ENCODE assay signal across 15 cellular contexts in genomic region chr6:41692735-41693134, GRCh38. TPM values are rescaled to one million over a fixed set of nuclear protein-coding genes. Genes with fewer than 3 reads are reported as not detected.
"Had no signal": no experiment of that assay in that cellular context is flagged by ENCODE, and none has a peak within 500 bp of the region (broad histone marks: within the 10 kb centered on the region; RNA-seq: fewer than 3 reads in every experiment).

No MANE protein-coding gene starts in this region.

- H3K4me1 Mint-ChIP-seq: activated naive CD8-positive, alpha-beta T cell treated with anti-CD3 and anti-CD28 coated beads for 36 hours; neural crest cell had no signal

- ATAC-seq: activated CD8-positive, alpha-beta memory T cell treated with anti-CD3 and anti-CD28 coated beads, Interleukin-2, amount 10 ng/mL, durations not matched to agents 7 days and 5 days had no signal

- H3K9me3 ChIP-seq: esophagus squamous epithelium, left lung, transverse colon had no signal

- DNase-seq: activated CD8-positive, alpha-beta memory T cell treated with anti-CD3 and anti-CD28 coated beads, Interleukin-2, amount 10 ng/mL, durations not matched to agents 7 days and 5 days; activated gamma-delta T cell treated with Interleukin-2 at 50 U/mL for 16 hours; activated naive CD8-positive, alpha-beta T cell treated with anti-CD3 and anti-CD28 coated beads for 36 hours; activated T-cell treated with anti-CD3 and anti-CD28 coated beads, Interleukin-2, amount 50 U/mL, for 24 hours; esophagus squamous epithelium; foreskin fibroblast; retina; stimulated activated CD4-positive, alpha-beta T cell treated with anti-CD3 and anti-CD28 coated beads, Interleukin-15, amount 100 ng/mL, for 24 hours; stimulated activated CD4-positive, alpha-beta T cell treated with anti-CD3 and anti-CD28 coated beads, Interleukin-4, amount 100 ng/mL, for 24 hours; transverse colon had no signal

- H3K9ac ChIP-seq: parathyroid adenoma had no signal

- H3K36me3 Mint-ChIP-seq: activated CD8-positive, alpha-beta memory T cell treated with anti-CD3 and anti-CD28 coated beads, Interleukin-2, amount 10 ng/mL, durations not matched to agents 7 days and 5 days; activated naive CD8-positive, alpha-beta T cell treated with anti-CD3 and anti-CD28 coated beads for 36 hours had no signal

- H3K4me3 ChIP-seq: esophagus squamous epithelium, left lung, SK-N-MC, transverse colon had no signal

- H3K27ac ChIP-seq: left lung, parathyroid adenoma, SK-N-MC, transverse colon had no signal

- H3K27me3 ChIP-seq: esophagus squamous epithelium, left lung, transverse colon had no signal

- H3K4me1 ChIP-seq: parathyroid adenoma had no signal

- H3K4me3 Mint-ChIP-seq: activated CD8-positive, alpha-beta memory T cell treated with anti-CD3 and anti-CD28 coated beads, Interleukin-2, amount 10 ng/mL, durations not matched to agents 7 days and 5 days; activated naive CD8-positive, alpha-beta T cell treated with anti-CD3 and anti-CD28 coated beads for 36 hours; activated T-cell treated with anti-CD3 and anti-CD28 coated beads, Interleukin-2, amount 50 U/mL, for 24 hours; neural crest cell had no signal

- H3K27ac Mint-ChIP-seq: activated CD8-positive, alpha-beta memory T cell treated with anti-CD3 and anti-CD28 coated beads, Interleukin-2, amount 10 ng/mL, durations not matched to agents 7 days and 5 days; activated naive CD8-positive, alpha-beta T cell treated with anti-CD3 and anti-CD28 coated beads for 36 hours; activated T-cell treated with anti-CD3 and anti-CD28 coated beads, Interleukin-2, amount 50 U/mL, for 24 hours had no signal

- H2AFZ ChIP-seq: parathyroid adenoma had no signal

- H3K9me3 Mint-ChIP-seq: activated naive CD8-positive, alpha-beta T cell treated with anti-CD3 and anti-CD28 coated beads for 36 hours; activated T-cell treated with anti-CD3 and anti-CD28 coated beads, Interleukin-2, amount 50 U/mL, for 24 hours; neural crest cell had no signal

RNA-seq across cellular contexts. Expression of gene PGC, which starts 54.5 kb away (rescaled TPM):
- total RNA-seq: activated CD8-positive, alpha-beta memory T cell treated with anti-CD3 and anti-CD28 coated beads, Interleukin-2, amount 10 ng/mL, durations not matched to agents 7 days and 5 days; activated naive CD8-positive, alpha-beta T cell treated with anti-CD3 and anti-CD28 coated beads for 36 hours; neural crest cell; T-helper 1 cell treated with Interleukin-12 subunit alpha and Interleukin-12 subunit beta and Interleukin-4 antibody, amounts not matched to agents 30 ng/mL and 1 ng/mL, for 36 hours had no signal

RNA-seq across cellular contexts. Expression of gene MDFI, which starts 54.5 kb away (rescaled TPM):
- total RNA-seq: activated CD8-positive, alpha-beta memory T cell treated with anti-CD3 and anti-CD28 coated beads, Interleukin-2, amount 10 ng/mL, durations not matched to agents 7 days and 5 days; activated naive CD8-positive, alpha-beta T cell treated with anti-CD3 and anti-CD28 coated beads for 36 hours; T-helper 1 cell treated with Interleukin-12 subunit alpha and Interleukin-12 subunit beta and Interleukin-4 antibody, amounts not matched to agents 30 ng/mL and 1 ng/mL, for 36 hours had no signal
